Comparison of ENCODE assay signal across 6 cellular contexts in genomic region chr2:99153921-99154604, GRCh38. TPM values are rescaled to one million over a fixed set of nuclear protein-coding genes. Genes with fewer than 3 reads are reported as not detected.
DNase-seq lines count a peak whose midpoint lies in the region; ATAC-seq and TF ChIP-seq lines count a peak whose summit lies in the region.

No MANE protein-coding gene starts in this region.

- no peak for TF ChIP-seq CTCF in DOHH2 (IDR thresholded peaks at IDR 0.05; ENCODE audit: low read depth, low read length, poor library complexity, severe bottlenecking)
- no peak for TF ChIP-seq CTCF in lung (IDR thresholded peaks at IDR 0.05; ENCODE audit: control extremely low read depth, extremely low read depth)

- H3K36me3 Mint-ChIP-seq in activated CD4-positive, alpha-beta memory T cell treated with anti-CD3 and anti-CD28 coated beads, Interleukin-2, amount 10 ng/mL, durations not matched to agents 7 days and 5 days (ENCODE audit: low read depth) = peaks cover 14% of the 10 kb centered on the region

- no peak overlapping the region for H3K4me3 Mint-ChIP-seq in activated CD4-positive, alpha-beta memory T cell treated with anti-CD3 and anti-CD28 coated beads, Interleukin-2, amount 10 ng/mL, durations not matched to agents 7 days and 5 days

- no peaks in the 10 kb centered on the region for H3K9me3 Mint-ChIP-seq in activated CD4-positive, alpha-beta memory T cell treated with anti-CD3 and anti-CD28 coated beads, Interleukin-2, amount 10 ng/mL, durations not matched to agents 7 days and 5 days

- H3K9me2 ChIP-seq in DOHH2 (replicated peaks; ENCODE audit: control insufficient read depth, low read length) = no peaks in the 10 kb centered on the region

- peaks cover 29% of the 10 kb centered on the region for H3K4me1 Mint-ChIP-seq in activated CD4-positive, alpha-beta memory T cell treated with anti-CD3 and anti-CD28 coated beads, Interleukin-2, amount 10 ng/mL, durations not matched to agents 7 days and 5 days

- DNase-seq in activated CD4-positive, alpha-beta memory T cell treated with anti-CD3 and anti-CD28 coated beads, Interleukin-2, amount 10 ng/mL, durations not matched to agents 7 days and 5 days = no peak
- DNase-seq in lung (ENCODE audit: low spot score) = no peak
- DNase-seq in GM19238 (ENCODE audit: insufficient read length, low spot score) = no peak
- DNase-seq in iPS-NIHi7 (ENCODE audit: extremely low spot score) = no peak
- DNase-seq in NCI-H146 (lab: John Stamatoyannopoulos, UW) = no peak

- H4K20me1 ChIP-seq in DOHH2 (ENCODE audit: control insufficient read depth, insufficient read depth, low read depth, low read length) = no peaks in the 10 kb centered on the region

- H3K79me2 ChIP-seq in DOHH2 (ENCODE audit: control insufficient read depth, low read length) = peaks cover 33% of the 10 kb centered on the region

- H3K27ac Mint-ChIP-seq in activated CD4-positive, alpha-beta memory T cell treated with anti-CD3 and anti-CD28 coated beads, Interleukin-2, amount 10 ng/mL, durations not matched to agents 7 days and 5 days = peak overlapping the region; percentile 72

- H3K4me1 ChIP-seq in DOHH2 (ENCODE audit: control insufficient read depth, low read length) (peaks cover 45% of the 10 kb centered on the region), lung (ENCODE audit: control insufficient read depth in 2 of 2, insufficient read depth in 2 of 2, low read length in 2 of 2) (peaks cover 5% of the 10 kb centered on the region in 2 donors)

- H3K36me3 ChIP-seq in DOHH2 (ENCODE audit: control insufficient read depth, low read length) = peaks cover 20% of the 10 kb centered on the region
- peaks cover 2 to 8% of the 10 kb centered on the region in 2 donors for H3K36me3 ChIP-seq in lung (ENCODE audit: control insufficient read depth in 2 of 2, insufficient read depth in 2 of 2, low read length in 2 of 2)

- CTCF ChIA-PET in activated CD4-positive, alpha-beta memory T cell treated with anti-CD3 and anti-CD28 coated beads, Interleukin-2, amount 10 ng/mL, durations not matched to agents 7 days and 5 days (lab: Charles Lee) = interaction anchor here (2.3 to 4.5 kb wide), 2 partner anchors 14 to 26 kb away, joined by 7 to 23 read pairs; no protein-coding TSS in a partner anchor

- POLR2A ChIA-PET in activated CD4-positive, alpha-beta memory T cell treated with anti-CD3 and anti-CD28 coated beads, Interleukin-2, amount 10 ng/mL, durations not matched to agents 7 days and 5 days (lab: Charles Lee) = interaction anchor here (0.7 to 4.7 kb wide), 12 partner anchors 13 to 425 kb away, joined by 3 to 32 read pairs (median 4); partner anchors contain the start of genes C2orf15, MITD1, MRPL30 and TXNDC9

- peak overlapping the region; percentile 88 for H3K4me3 ChIP-seq in DOHH2 (ENCODE audit: low read length)
- H3K4me3 ChIP-seq in lung = peak overlapping the region; percentile 84

- no peaks in the 10 kb centered on the region for H3K27me3 Mint-ChIP-seq in activated CD4-positive, alpha-beta memory T cell treated with anti-CD3 and anti-CD28 coated beads, Interleukin-2, amount 10 ng/mL, durations not matched to agents 7 days and 5 days

- H3F3A ChIP-seq in DOHH2 (ENCODE audit: control insufficient read depth, insufficient read depth) = no peaks in the 10 kb centered on the region

- H3K27me3 ChIP-seq in DOHH2 (ENCODE audit: control insufficient read depth, low read length) (no peaks in the 10 kb centered on the region), lung (ENCODE audit: control insufficient read depth, insufficient read depth) (no peaks in the 10 kb centered on the region)

- peak overlapping the region; percentile 72; the same call in 1 of the 2 replicates for H3K27ac ChIP-seq in DOHH2 (ENCODE audit: low read depth, low read length)
- peak overlapping the region; percentile 93 to 98 for H3K27ac ChIP-seq in lung (ENCODE audit: low read depth in 1 of 2, low read length in 1 of 2)

- H3K9me3 ChIP-seq in DOHH2 (ENCODE audit: control insufficient read depth, insufficient read depth, low read length) = no peaks in the 10 kb centered on the region
- H3K9me3 ChIP-seq in lung (ENCODE audit: control insufficient read depth in 2 of 2, insufficient read depth in 1 of 2, low read length in 1 of 2) = no peaks in the 10 kb centered on the region

- H3K4me2 ChIP-seq in DOHH2 (ENCODE audit: low read length) = peak overlapping the region; percentile 97

- ATAC-seq in lung (ENCODE audit: insufficient read depth, low FRiP score) = no peak

- WGBS in lung, 2 donors = 41 to 42% methylated on average over 12 of the region's 12 CpGs

RNA-seq across cellular contexts. Expression of gene TSGA10, which starts 0.7 kb away (rescaled TPM):
- total RNA-seq in activated CD4-positive, alpha-beta memory T cell treated with anti-CD3 and anti-CD28 coated beads, Interleukin-2, amount 10 ng/mL, durations not matched to agents 7 days and 5 days = 1 to 10 TPM; 3.7 to 5.4 TPM
- 10 to 100 TPM; 13.7 to 37.3 TPM for total RNA-seq in lung
- 1 to 10 TPM; 3.8 to 4.4 TPM for polyA plus RNA-seq in lung

RNA-seq across cellular contexts. Expression of gene LIPT1, which starts 0.7 kb away (rescaled TPM):
- total RNA-seq in activated CD4-positive, alpha-beta memory T cell treated with anti-CD3 and anti-CD28 coated beads, Interleukin-2, amount 10 ng/mL, durations not matched to agents 7 days and 5 days = 1 to 10 TPM; 6.7 to 7.3 TPM
- 10 to 100 TPM in 1 of 2 donors, 1 to 10 TPM in 1; 6.0 to 11.0 TPM for total RNA-seq in lung
- polyA plus RNA-seq in lung = 10 to 100 TPM in 1 of 2 donors, 1 to 10 TPM in 1; 5.3 to 10.5 TPM

RNA-seq across cellular contexts. Expression of gene C2orf15, which starts 12.6 kb away (rescaled TPM):
- total RNA-seq in activated CD4-positive, alpha-beta memory T cell treated with anti-CD3 and anti-CD28 coated beads, Interleukin-2, amount 10 ng/mL, durations not matched to agents 7 days and 5 days = under 1 TPM; 0.18 to 0.35 TPM
- total RNA-seq in lung = 1 to 10 TPM; 3.6 to 4.8 TPM
- 1 to 10 TPM; 2.2 to 2.7 TPM for polyA plus RNA-seq in lung

RNA-seq across cellular contexts. Expression of gene MITD1, which starts 26.8 kb away (rescaled TPM):
- 10 to 100 TPM; 63.3 to 67.3 TPM for total RNA-seq in activated CD4-positive, alpha-beta memory T cell treated with anti-CD3 and anti-CD28 coated beads, Interleukin-2, amount 10 ng/mL, durations not matched to agents 7 days and 5 days
- total RNA-seq in lung = 10 to 100 TPM; 17.6 to 34.4 TPM
- polyA plus RNA-seq in lung = 10 to 100 TPM; 34.9 to 57.1 TPM

RNA-seq across cellular contexts. Expression of gene MRPL30, which starts 26.9 kb away (rescaled TPM):
- total RNA-seq in activated CD4-positive, alpha-beta memory T cell treated with anti-CD3 and anti-CD28 coated beads, Interleukin-2, amount 10 ng/mL, durations not matched to agents 7 days and 5 days = 10 to 100 TPM; 21.1 to 22.2 TPM
- 10 to 100 TPM; 20.3 to 34.2 TPM for total RNA-seq in lung
- 10 to 100 TPM; 15.2 to 19.7 TPM for polyA plus RNA-seq in lung
